Comparison of ENCODE assay signal across 12 cellular contexts in genomic region chr11:66314561-66315497, GRCh38. TPM values are rescaled to one million over a fixed set of nuclear protein-coding genes. Genes with fewer than 3 reads are reported as not detected.
DNase-seq lines count a peak whose midpoint lies in the region; ATAC-seq, FAIRE-seq and TF ChIP-seq lines count a peak whose summit lies in the region.
"Had no signal": no experiment of that assay in that cellular context is flagged by ENCODE, and none has a peak within 500 bp of the region (broad histone marks: within the 10 kb centered on the region; RNA-seq: fewer than 3 reads in every experiment).

No MANE protein-coding gene starts in this region.

- whole genome bisulfite sequencing in thyroid gland, 2 donors: 83 to 88% methylated on average over 11 to 13 of the region's 17 CpGs
- 92 to 96% methylated on average over 13 to 17 of the region's 17 CpGs for WGBS in endodermal cell (ENCODE audit: insufficient coverage in 1 of 2, insufficient read length in 1 of 2), 2 experiments

- H3K9ac ChIP-seq in endodermal cell (ENCODE audit: extremely low read depth, low read length, poor library complexity, severe bottlenecking): no peak overlapping the region

- intact Hi-C loops in thyroid gland (cut with DNase I): no loop called here

- peaks cover 6 to 32% of the 10 kb centered on the region in 2 donors for H3K4me1 ChIP-seq in thyroid gland
- H3K4me1 ChIP-seq in endodermal cell (ENCODE audit: control insufficient read depth, insufficient read depth, low read length): peaks cover 3% of the 10 kb centered on the region

- no peak for ATAC-seq in HG02981 (IDR thresholded peaks at IDR 0.05; ENCODE audit: unreplicated experiment)
- ATAC-seq: esophagus mucosa had no signal

- H3K27ac ChIP-seq in thyroid gland (peak overlapping the region in 2 of 3 donors; percentile 8 to 73), endodermal cell (ENCODE audit: low read depth, low read length) (no peak overlapping the region)

- H3K36me3 ChIP-seq in thyroid gland: no peaks in the 10 kb centered on the region
- H3K36me3 ChIP-seq in endodermal cell (ENCODE audit: control insufficient read depth, insufficient read depth, low read length): no peaks in the 10 kb centered on the region

- H3K27ac Mint-ChIP-seq in activated T-cell treated with anti-CD3 and anti-CD28 coated beads, Interleukin-2, amount 50 U/mL, for 24 hours: peak overlapping the region; percentile 8
- H3K27ac Mint-ChIP-seq in mesothelial cell of epicardium (peak overlapping the region; percentile 98), endodermal cell (no peak overlapping the region)

- H3K27me3 Mint-ChIP-seq in activated T-cell treated with anti-CD3 and anti-CD28 coated beads, Interleukin-2, amount 50 U/mL, for 24 hours: no peaks in the 10 kb centered on the region
- H3K27me3 Mint-ChIP-seq in mesothelial cell of epicardium (ENCODE audit: low read depth) (peaks cover under 1% of the 10 kb centered on the region), endodermal cell (ENCODE audit: insufficient read depth) (peaks cover 22% of the 10 kb centered on the region)

- no peak for FAIRE-seq in urothelium cell line (lab: Jason Lieb, UNC)

- in situ Hi-C loops in astrocyte of the cerebellum (cut with HindIII; ENCODE audit: low sequenced_read_pairs): no loop called here

- H3K9me3 ChIP-seq in thyroid gland (no peaks in the 10 kb centered on the region), endodermal cell (ENCODE audit: control insufficient read depth, low read length) (no peaks in the 10 kb centered on the region)

- peaks cover 65% of the 10 kb centered on the region for H3K4me1 Mint-ChIP-seq in activated T-cell treated with anti-CD3 and anti-CD28 coated beads, Interleukin-2, amount 50 U/mL, for 24 hours (ENCODE audit: low read depth)
- H3K4me1 Mint-ChIP-seq in mesothelial cell of epicardium (peaks cover 48% of the 10 kb centered on the region), endodermal cell (peaks cover 9% of the 10 kb centered on the region)

- H3K36me3 Mint-ChIP-seq in activated T-cell treated with anti-CD3 and anti-CD28 coated beads, Interleukin-2, amount 50 U/mL, for 24 hours (ENCODE audit: low read depth): no peaks in the 10 kb centered on the region
- no peaks in the 10 kb centered on the region for H3K36me3 Mint-ChIP-seq in mesothelial cell of epicardium
- H3K36me3 Mint-ChIP-seq in endodermal cell (ENCODE audit: low read depth): no peaks in the 10 kb centered on the region

- H3K4me3 Mint-ChIP-seq in activated T-cell treated with anti-CD3 and anti-CD28 coated beads, Interleukin-2, amount 50 U/mL, for 24 hours: no peak overlapping the region
- H3K4me3 Mint-ChIP-seq in mesothelial cell of epicardium: peak overlapping the region; percentile 84
- no peak overlapping the region for H3K4me3 Mint-ChIP-seq in endodermal cell

- H3K4me3 ChIP-seq in astrocyte of the cerebellum (ENCODE audit: low read depth, low read length) (peak overlapping the region; percentile 36), thyroid gland (replicated peaks in 1 of 3) (no peak overlapping the region), endodermal cell (ENCODE audit: low read length) (no peak overlapping the region)

- DNase-seq in activated T-cell treated with anti-CD3 and anti-CD28 coated beads, Interleukin-2, amount 50 U/mL, for 24 hours: no peak
- DNase-seq in activated T-cell treated with anti-CD3 and anti-CD28 coated beads, Interleukin-2, amount 50 U/mL, for 1 hour: no peak
- no peak for DNase-seq in astrocyte of the cerebellum (ENCODE audit: low read depth)
- no peak for DNase-seq in mesothelial cell of epicardium (ENCODE audit: low spot score in 2 of 2, unreplicated experiment in 2 of 2)
- DNase-seq in thyroid gland: no peak
- DNase-seq in urothelium cell line (ENCODE audit: low spot score): no peak
- no peak for DNase-seq in endodermal cell
- DNase-seq: activated effector memory CD4-positive, alpha-beta T cell treated with Interleukin-2 at 50 U/mL for 16 hours; T1000 had no signal

- TF ChIP-seq CTCF in astrocyte of the cerebellum (IDR thresholded peaks at IDR 0.05; ENCODE audit: low read depth, low read length, missing control alignments): no peak
- TF ChIP-seq CTCF in mesothelial cell of epicardium (IDR thresholded peaks at IDR 0.05; ENCODE audit: unreplicated experiment): no peak
- no peak for TF ChIP-seq CTCF in thyroid gland (IDR thresholded peaks at IDR 0.05)
- TF ChIP-seq CTCF in endodermal cell (conservative IDR thresholded peaks at IDR 0.05): no peak

- H3K27me3 ChIP-seq in thyroid gland (peaks cover 3% of the 10 kb centered on the region), endodermal cell (ENCODE audit: control insufficient read depth, insufficient read depth, low read length, poor library complexity, severe bottlenecking) (no peaks in the 10 kb centered on the region)

- H3K9me3 Mint-ChIP-seq in activated T-cell treated with anti-CD3 and anti-CD28 coated beads, Interleukin-2, amount 50 U/mL, for 24 hours: no peaks in the 10 kb centered on the region
- H3K9me3 Mint-ChIP-seq in mesothelial cell of epicardium (peaks cover under 1% of the 10 kb centered on the region), endodermal cell (peaks cover 13% of the 10 kb centered on the region)

- TF ChIP-seq POLR2A in thyroid gland (IDR thresholded peaks at IDR 0.05): no peak

RNA-seq across cellular contexts. Expression of gene CD248, which starts 2.0 kb away (rescaled TPM):
- total RNA-seq in mesothelial cell of epicardium (95.2 to 102 TPM (median 97.9 TPM) in 3 replicates), thyroid gland (10 to 100 TPM in 1 of 4 donors, 1 to 10 TPM in 3; 4.6 to 24.8 (median 6.6) TPM), endodermal cell (under 1 TPM; 0.33 to 0.40 TPM)
- polyA plus RNA-seq in endodermal cell (2013, experiment 1 of 2): 4.7 TPM
- 5.5 TPM for polyA plus RNA-seq in endodermal cell (2013, experiment 2 of 2)

RNA-seq across cellular contexts. Expression of gene RIN1, which starts 21.4 kb away (rescaled TPM):
- total RNA-seq in mesothelial cell of epicardium (6.7 to 7.1 TPM (median 7.0 TPM) in 3 replicates), thyroid gland (1 to 10 TPM; 1.3 to 7.9 (median 2.2) TPM), endodermal cell (1 to 10 TPM; 2.2 to 2.6 TPM)
- 3.6 TPM for polyA plus RNA-seq in endodermal cell (2013, experiment 1 of 2)
- polyA plus RNA-seq in endodermal cell (2013, experiment 2 of 2): 4.0 TPM

RNA-seq across cellular contexts. Expression of gene TMEM151A, which starts 23.1 kb away (rescaled TPM):
- 1.3 to 1.8 TPM (median 1.6 TPM) in 3 replicates for total RNA-seq in mesothelial cell of epicardium
- total RNA-seq in thyroid gland: 1 to 10 TPM in 1 of 4 donors, under 1 TPM in 2, not detected in 1; 0.20 to 1.1 (median 0.22) TPM
- under 1 TPM in 1 of 2 donors, not detected in 1; 0.20 TPM for total RNA-seq in endodermal cell
- polyA plus RNA-seq in endodermal cell (2013, experiment 1 of 2): 0.50 TPM
- polyA plus RNA-seq in endodermal cell (2013, experiment 2 of 2): 0.41 TPM
- total RNA-seq: esophagus mucosa, lower leg skin had no signal

RNA-seq across cellular contexts. Expression of gene YIF1A, which starts 25.9 kb away (rescaled TPM):
- 66.8 to 74.0 TPM (median 71.2 TPM) in 3 replicates for total RNA-seq in mesothelial cell of epicardium
- 100 to 1,000 TPM in 3 of 4 donors, 10 to 100 TPM in 1; 77.7 to 168 (median 118) TPM for total RNA-seq in thyroid gland
- 10 to 100 TPM; 70.6 to 80.1 TPM for total RNA-seq in endodermal cell
- 55.2 TPM for polyA plus RNA-seq in endodermal cell (2013, experiment 1 of 2)
- polyA plus RNA-seq in endodermal cell (2013, experiment 2 of 2): 51.0 TPM

RNA-seq across cellular contexts. Expression of gene BRMS1, which starts 30.1 kb away (rescaled TPM):
- 25.0 to 27.1 TPM (median 26.5 TPM) in 3 replicates for total RNA-seq in mesothelial cell of epicardium
- total RNA-seq in thyroid gland: 10 to 100 TPM; 41.4 to 64.4 (median 53.8) TPM
- 10 to 100 TPM; 38.7 to 40.3 TPM for total RNA-seq in endodermal cell
- polyA plus RNA-seq in endodermal cell (2013, experiment 1 of 2): 29.5 TPM
- 30.5 TPM for polyA plus RNA-seq in endodermal cell (2013, experiment 2 of 2)
